In the genomic region with DNA sequence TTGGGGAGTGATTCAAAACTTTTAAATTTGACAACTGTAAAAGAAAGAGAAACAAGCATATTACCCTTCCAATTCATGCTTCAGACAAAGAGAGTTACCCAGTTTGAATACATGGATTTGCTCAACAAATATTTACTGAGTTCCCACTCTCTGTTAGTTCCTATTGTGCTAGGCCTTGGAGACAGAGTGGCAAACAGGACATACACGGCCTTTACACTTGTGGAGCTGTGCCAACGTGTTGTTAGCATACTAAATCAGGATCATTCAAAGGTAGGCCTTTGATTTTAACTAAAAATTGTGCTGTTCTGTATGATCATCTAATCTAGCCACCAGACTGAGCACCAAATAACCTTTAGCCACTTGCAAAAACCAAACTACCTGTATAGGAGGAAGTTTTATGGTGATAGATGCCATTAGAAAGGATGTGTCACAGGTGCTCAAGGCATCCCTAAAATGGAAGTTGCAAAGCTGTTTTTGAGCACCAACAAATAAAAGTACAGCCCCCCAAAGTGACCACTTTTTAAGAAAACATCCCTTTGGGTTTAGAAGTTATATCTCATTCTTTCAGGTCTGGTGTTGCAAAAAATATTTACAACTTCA, we compare ENCODE assay signal across 1 cellular context.
TF ChIP-seq lines count a peak whose summit lies in the region.

No MANE protein-coding gene starts in this region.

TF ChIP-seq in HepG2, 621 proteins besides CTCF, POLR2A, EP300 and RAD21 (continued from another document):
- TF ChIP-seq, protein P1, sequence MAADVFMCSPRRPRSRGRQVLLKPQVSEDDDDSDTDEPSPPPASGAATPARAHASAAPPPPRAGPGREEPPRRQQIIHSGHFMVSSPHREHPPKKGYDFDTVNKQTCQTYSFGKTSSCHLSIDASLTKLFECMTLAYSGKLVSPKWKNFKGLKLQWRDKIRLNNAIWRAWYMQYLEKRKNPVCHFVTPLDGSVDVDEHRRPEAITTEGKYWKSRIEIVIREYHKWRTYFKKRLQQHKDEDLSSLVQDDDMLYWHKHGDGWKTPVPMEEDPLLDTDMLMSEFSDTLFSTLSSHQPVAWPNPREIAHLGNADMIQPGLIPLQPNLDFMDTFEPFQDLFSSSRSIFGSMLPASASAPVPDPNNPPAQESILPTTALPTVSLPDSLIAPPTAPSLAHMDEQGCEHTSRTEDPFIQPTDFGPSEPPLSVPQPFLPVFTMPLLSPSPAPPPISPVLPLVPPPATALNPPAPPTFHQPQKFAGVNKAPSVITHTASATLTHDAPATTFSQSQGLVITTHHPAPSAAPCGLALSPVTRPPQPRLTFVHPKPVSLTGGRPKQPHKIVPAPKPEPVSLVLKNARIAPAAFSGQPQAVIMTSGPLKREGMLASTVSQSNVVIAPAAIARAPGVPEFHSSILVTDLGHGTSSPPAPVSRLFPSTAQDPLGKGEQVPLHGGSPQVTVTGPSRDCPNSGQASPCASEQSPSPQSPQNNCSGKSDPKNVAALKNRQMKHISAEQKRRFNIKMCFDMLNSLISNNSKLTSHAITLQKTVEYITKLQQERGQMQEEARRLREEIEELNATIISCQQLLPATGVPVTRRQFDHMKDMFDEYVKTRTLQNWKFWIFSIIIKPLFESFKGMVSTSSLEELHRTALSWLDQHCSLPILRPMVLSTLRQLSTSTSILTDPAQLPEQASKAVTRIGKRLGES (CRISPR knock-in tag; IDR thresholded peaks at IDR 0.05; ENCODE audit: borderline replicate concordance) = no peak; the same call in 1 of the 2 replicates
- TF ChIP-seq FOSL1 (CRISPR knock-in tag; IDR thresholded peaks at IDR 0.05; ENCODE audit: borderline replicate concordance) = no peak
- TF ChIP-seq KDM2A (CRISPR knock-in tag; IDR thresholded peaks at IDR 0.05; ENCODE audit: borderline replicate concordance, low read depth) = no peak
- TF ChIP-seq ZBTB3 (CRISPR knock-in tag; IDR thresholded peaks at IDR 0.05; ENCODE audit: borderline replicate concordance, low read depth) = 0 out of 2 replicates have a peak, but pooled peaks have one; percentile 58
- no peak for TF ChIP-seq BCLAF1 (IDR thresholded peaks at IDR 0.05)
- TF ChIP-seq, protein P2, sequence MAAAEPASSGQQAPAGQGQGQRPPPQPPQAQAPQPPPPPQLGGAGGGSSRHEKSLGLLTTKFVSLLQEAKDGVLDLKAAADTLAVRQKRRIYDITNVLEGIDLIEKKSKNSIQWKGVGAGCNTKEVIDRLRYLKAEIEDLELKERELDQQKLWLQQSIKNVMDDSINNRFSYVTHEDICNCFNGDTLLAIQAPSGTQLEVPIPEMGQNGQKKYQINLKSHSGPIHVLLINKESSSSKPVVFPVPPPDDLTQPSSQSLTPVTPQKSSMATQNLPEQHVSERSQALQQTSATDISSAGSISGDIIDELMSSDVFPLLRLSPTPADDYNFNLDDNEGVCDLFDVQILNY (CRISPR knock-in tag; conservative IDR thresholded peaks at IDR 0.05) = no peak
- TF ChIP-seq ZNF136 (CRISPR knock-in tag; IDR thresholded peaks at IDR 0.05; ENCODE audit: low read depth) = no peak
- TF ChIP-seq ZNF780A (CRISPR knock-in tag; IDR thresholded peaks at IDR 0.05) = no peak
- TF ChIP-seq, protein P3, sequence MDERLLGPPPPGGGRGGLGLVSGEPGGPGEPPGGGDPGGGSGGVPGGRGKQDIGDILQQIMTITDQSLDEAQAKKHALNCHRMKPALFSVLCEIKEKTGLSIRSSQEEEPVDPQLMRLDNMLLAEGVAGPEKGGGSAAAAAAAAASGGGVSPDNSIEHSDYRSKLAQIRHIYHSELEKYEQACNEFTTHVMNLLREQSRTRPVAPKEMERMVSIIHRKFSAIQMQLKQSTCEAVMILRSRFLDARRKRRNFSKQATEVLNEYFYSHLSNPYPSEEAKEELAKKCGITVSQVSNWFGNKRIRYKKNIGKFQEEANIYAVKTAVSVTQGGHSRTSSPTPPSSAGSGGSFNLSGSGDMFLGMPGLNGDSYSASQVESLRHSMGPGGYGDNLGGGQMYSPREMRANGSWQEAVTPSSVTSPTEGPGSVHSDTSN (CRISPR knock-in tag; IDR thresholded peaks at IDR 0.05) = no peak
- TF ChIP-seq CBX5 (CRISPR knock-in tag; IDR thresholded peaks at IDR 0.05; ENCODE audit: borderline replicate concordance) = no peak
- no peak for TF ChIP-seq ZNF770 (CRISPR knock-in tag; IDR thresholded peaks at IDR 0.05)
- TF ChIP-seq ZSCAN30 (CRISPR knock-in tag; IDR thresholded peaks at IDR 0.05) = no peak
- TF ChIP-seq AKAP8 (CRISPR knock-in tag; IDR thresholded peaks at IDR 0.05) = no peak
- peak; percentile 35 for TF ChIP-seq RBM22 (optimal IDR thresholded peaks at IDR 0.05; ENCODE audit: low read length)
- TF ChIP-seq, protein P4, sequence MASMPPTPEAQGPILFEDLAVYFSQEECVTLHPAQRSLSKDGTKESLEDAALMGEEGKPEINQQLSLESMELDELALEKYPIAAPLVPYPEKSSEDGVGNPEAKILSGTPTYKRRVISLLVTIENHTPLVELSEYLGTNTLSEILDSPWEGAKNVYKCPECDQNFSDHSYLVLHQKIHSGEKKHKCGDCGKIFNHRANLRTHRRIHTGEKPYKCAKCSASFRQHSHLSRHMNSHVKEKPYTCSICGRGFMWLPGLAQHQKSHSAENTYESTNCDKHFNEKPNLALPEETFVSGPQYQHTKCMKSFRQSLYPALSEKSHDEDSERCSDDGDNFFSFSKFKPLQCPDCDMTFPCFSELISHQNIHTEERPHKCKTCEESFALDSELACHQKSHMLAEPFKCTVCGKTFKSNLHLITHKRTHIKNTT (CRISPR knock-in tag; IDR thresholded peaks at IDR 0.05) = no peak
- TF ChIP-seq, protein P5, sequence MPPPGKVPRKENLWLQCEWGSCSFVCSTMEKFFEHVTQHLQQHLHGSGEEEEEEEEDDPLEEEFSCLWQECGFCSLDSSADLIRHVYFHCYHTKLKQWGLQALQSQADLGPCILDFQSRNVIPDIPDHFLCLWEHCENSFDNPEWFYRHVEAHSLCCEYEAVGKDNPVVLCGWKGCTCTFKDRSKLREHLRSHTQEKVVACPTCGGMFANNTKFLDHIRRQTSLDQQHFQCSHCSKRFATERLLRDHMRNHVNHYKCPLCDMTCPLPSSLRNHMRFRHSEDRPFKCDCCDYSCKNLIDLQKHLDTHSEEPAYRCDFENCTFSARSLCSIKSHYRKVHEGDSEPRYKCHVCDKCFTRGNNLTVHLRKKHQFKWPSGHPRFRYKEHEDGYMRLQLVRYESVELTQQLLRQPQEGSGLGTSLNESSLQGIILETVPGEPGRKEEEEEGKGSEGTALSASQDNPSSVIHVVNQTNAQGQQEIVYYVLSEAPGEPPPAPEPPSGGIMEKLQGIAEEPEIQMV (CRISPR knock-in tag; IDR thresholded peaks at IDR 0.05; ENCODE audit: low read depth) = no peak
- TF ChIP-seq ATRX (CRISPR knock-in tag; IDR thresholded peaks at IDR 0.05; ENCODE audit: borderline replicate concordance) = no peak
- 0 out of 2 replicates have a peak, but pooled peaks have one; percentile 16 for TF ChIP-seq MED13 (CRISPR knock-in tag; IDR thresholded peaks at IDR 0.05)
- TF ChIP-seq HOXA3 (CRISPR knock-in tag; IDR thresholded peaks at IDR 0.05) = peak; percentile 60
- no peak for TF ChIP-seq NAIF1 (CRISPR knock-in tag; IDR thresholded peaks at IDR 0.05; ENCODE audit: borderline replicate concordance)
- TF ChIP-seq ZNF329 (CRISPR knock-in tag; IDR thresholded peaks at IDR 0.05; ENCODE audit: low read depth) = no peak
- TF ChIP-seq PAF1 (CRISPR knock-in tag; IDR thresholded peaks at IDR 0.05) = no peak
- no peak for TF ChIP-seq ZNF441 (CRISPR knock-in tag; IDR thresholded peaks at IDR 0.05; ENCODE audit: borderline replicate concordance)
- TF ChIP-seq CREB1 (IDR thresholded peaks at IDR 0.05) = no peak
- TF ChIP-seq CREB1 (CRISPR knock-in tag; IDR thresholded peaks at IDR 0.05) = peak; percentile 54; the same call in 1 of the 2 replicates
- TF ChIP-seq CAMTA2 (CRISPR knock-in tag; IDR thresholded peaks at IDR 0.05; ENCODE audit: borderline replicate concordance) = no peak
- no peak for TF ChIP-seq ARNT (IDR thresholded peaks at IDR 0.05)
- no peak for TF ChIP-seq HCFC1 (IDR thresholded peaks at IDR 0.05; ENCODE audit: low read depth, low read length)
- no peak for TF ChIP-seq KLF13 (CRISPR knock-in tag; IDR thresholded peaks at IDR 0.05)
- no peak for TF ChIP-seq ZNF7 (CRISPR knock-in tag; IDR thresholded peaks at IDR 0.05)
- TF ChIP-seq ZNF260 (CRISPR knock-in tag; IDR thresholded peaks at IDR 0.05; ENCODE audit: borderline replicate concordance, low read depth) = no peak
- TF ChIP-seq ZNF281 (CRISPR knock-in tag; IDR thresholded peaks at IDR 0.05; ENCODE audit: borderline replicate concordance) = peak; percentile 29; the same call in 1 of the 2 replicates
- 0 out of 2 replicates have a peak, but pooled peaks have one; percentile 30 for TF ChIP-seq TP53 (CRISPR knock-in tag; conservative IDR thresholded peaks at IDR 0.05)
